In the genomic region with DNA sequence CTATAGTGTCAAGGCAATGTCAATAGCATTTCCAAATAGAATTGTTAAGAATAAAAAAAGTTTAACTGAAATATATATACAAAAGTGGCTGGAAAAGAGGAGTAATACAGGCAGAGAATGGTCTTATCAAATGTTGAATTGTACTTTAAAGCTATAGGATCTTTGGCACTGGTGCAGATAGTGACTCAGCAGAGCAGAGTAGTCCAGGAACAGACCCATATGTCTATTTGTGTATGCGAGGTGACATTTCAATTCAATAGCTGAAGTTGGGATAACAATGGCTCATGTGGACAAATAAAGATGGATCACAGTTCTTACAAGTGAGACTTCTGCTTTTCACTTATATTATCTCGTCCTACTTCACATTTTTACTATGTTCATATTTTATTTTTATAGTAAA, we compare ENCODE assay signal across 24 cellular contexts.
DNase-seq lines count a peak whose midpoint lies in the region; ATAC-seq, FAIRE-seq and TF ChIP-seq lines count a peak whose summit lies in the region.
"Had no signal": no experiment of that assay in that cellular context is flagged by ENCODE, and none has a peak within 500 bp of the region (broad histone marks: within the 10 kb centered on the region; RNA-seq: fewer than 3 reads in every experiment).

No MANE protein-coding gene starts in this region.

- 10% methylated on average over 2 of the region's 2 CpGs for WGBS in A549 (ENCODE audit: missing lambda C conversion rate)
- WGBS in gastroesophageal sphincter (ENCODE audit: low coverage in 1 of 2), 2 donors = 65 to 77% methylated on average over 2 of the region's 2 CpGs

- H3K9me3 ChIP-seq in A549 (no peaks in the 10 kb centered on the region), upper lobe of right lung (no peaks in the 10 kb centered on the region), gastroesophageal sphincter (no peaks in the 10 kb centered on the region)
- H3K9me3 ChIP-seq: prostate gland, tibial nerve had no signal

- no peaks in the 10 kb centered on the region for H3K27me3 Mint-ChIP-seq in progenitor cell of endocrine pancreas

- H3K27me3 ChIP-seq in upper lobe of right lung (no peaks in the 10 kb centered on the region), gastroesophageal sphincter (no peaks in the 10 kb centered on the region)
- H3K27me3 ChIP-seq: tibial nerve had no signal

- H3K4me3 Mint-ChIP-seq in progenitor cell of endocrine pancreas (ENCODE audit: low read depth) = no peak overlapping the region
- H3K4me3 Mint-ChIP-seq: activated CD8-positive, alpha-beta T cell treated with anti-CD3 and anti-CD28 coated beads, Interleukin-2, amount 10 ng/mL, durations not matched to agents 7 days and 5 days; nephron progenitor cell; T-helper 1 cell treated with Interleukin-12 subunit alpha and Interleukin-12 subunit beta and Interleukin-4 antibody, amounts not matched to agents 30 μg/mL and 1 μg/mL, for 36 hours; WTC11 had no signal

- peak overlapping the region in 1 of 2 experiments; percentile 68; a peak in 1 of 6 replicates for H3K27ac ChIP-seq in A549
- H3K27ac ChIP-seq in upper lobe of right lung = no peak overlapping the region
- no peak overlapping the region for H3K27ac ChIP-seq in gastroesophageal sphincter
- H3K27ac ChIP-seq: prostate gland, tibial nerve had no signal

- peak overlapping the region; percentile 46 for H3K4me2 ChIP-seq in A549

- POLR2A ChIA-PET in A549 (lab: Yijun Ruan, JAX) = no interaction called here

- TF ChIP-seq CTCF in A549 (IDR thresholded peaks at IDR 0.05) (no peak), choroid plexus epithelial cell (conservative IDR thresholded peaks at IDR 0.05; ENCODE audit: low read depth, low read length) (no peak), upper lobe of right lung (IDR thresholded peaks at IDR 0.05) (no peak), gastroesophageal sphincter (IDR thresholded peaks at IDR 0.05) (no peak), progenitor cell of endocrine pancreas (IDR thresholded peaks at IDR 0.05; ENCODE audit: unreplicated experiment) (no peak)

- TF ChIP-seq EP300 in A549 (IDR thresholded peaks at IDR 0.05) = no peak
- TF ChIP-seq EP300 in gastroesophageal sphincter (IDR thresholded peaks at IDR 0.05) = no peak

- TF ChIP-seq POLR2A in A549 (IDR thresholded peaks at IDR 0.05; ENCODE audit: low read length) = no peak
- no peak for TF ChIP-seq POLR2A in gastroesophageal sphincter (IDR thresholded peaks at IDR 0.05)

- DNase-seq in A549 (ENCODE audit: low read depth in 1 of 2, low spot score in 1 of 2) (peak in 1 of 2 experiments; percentile 39), DMS53 treated with DMSO at 0.1 percent for 48 hours (lab: John Stamatoyannopoulos, UW; ENCODE audit: unreplicated experiment) (peak; percentile 79), NCI-H460 (ENCODE audit: extremely low read depth, low read depth) (peak; percentile 63), choroid plexus epithelial cell (ENCODE audit: low read depth) (peak; percentile 37), upper lobe of right lung (no peak), progenitor cell of endocrine pancreas (ENCODE audit: low spot score, unreplicated experiment) (no peak)
- DNase-seq in activated CD8-positive, alpha-beta memory T cell treated with anti-CD3 and anti-CD28 coated beads, Interleukin-2, amount 50 U/mL, for 4 hours = no peak
- DNase-seq: activated CD8-positive, alpha-beta T cell treated with anti-CD3 and anti-CD28 coated beads, Interleukin-2, amount 10 ng/mL, durations not matched to agents 7 days and 5 days; activated T-cell treated with anti-CD3 and anti-CD28 coated beads, Interleukin-2, amount 50 U/mL, for 48 hours; foreskin melanocyte; GDM1; NCI-H1417 treated with DMSO at 0.1 percent for 48 hours; NCI-H510A; nephron progenitor cell; Right ventricle myocardium superior; stimulated activated CD4-positive, alpha-beta T cell treated with anti-CD3 and anti-CD28 coated beads, Interleukin-2, amount 100 ng/mL, for 24 hours; stimulated activated naive CD8-positive, alpha-beta T cell treated with anti-CD3 and anti-CD28 coated beads, Interleukin-15, Interleukin-2, amounts not matched to agents 100 U/mL and 50 U/mL, for 24 hours had no signal

- H3K4me1 Mint-ChIP-seq in progenitor cell of endocrine pancreas (ENCODE audit: low read depth) = peaks cover 3% of the 10 kb centered on the region

- no peak for TF ChIP-seq RAD21 in A549 (conservative IDR thresholded peaks at IDR 0.05 in 1 of 2, IDR thresholded peaks at IDR 0.05 in 1 of 2)

- intact Hi-C loops in upper lobe of right lung (cut with DNase I) = no loop called here

- ATAC-seq in A549 = peak in 1 of 2 experiments; percentile 74; a peak in 3 of 6 replicates
- ATAC-seq in upper lobe of right lung = no peak
- ATAC-seq in gastroesophageal sphincter = no peak
- ATAC-seq: activated CD8-positive, alpha-beta T cell treated with anti-CD3 and anti-CD28 coated beads, Interleukin-2, amount 10 ng/mL, durations not matched to agents 7 days and 5 days; activated naive CD4-positive, alpha-beta T cell treated with anti-CD3 and anti-CD28 coated beads, Interleukin-2, amount 50 U/mL, for 72 hours; stimulated activated naive CD8-positive, alpha-beta T cell treated with anti-CD3 and anti-CD28 coated beads, Interleukin-15, Interleukin-2, amounts not matched to agents 100 U/mL and 50 U/mL, for 24 hours; WTC11 had no signal

- H3K27ac Mint-ChIP-seq in progenitor cell of endocrine pancreas = no peak overlapping the region
- H3K27ac Mint-ChIP-seq: activated CD8-positive, alpha-beta T cell treated with anti-CD3 and anti-CD28 coated beads, Interleukin-2, amount 10 ng/mL, durations not matched to agents 7 days and 5 days; activated naive CD4-positive, alpha-beta T cell treated with anti-CD3 and anti-CD28 coated beads, Interleukin-2, amount 50 U/mL, for 72 hours; nephron progenitor cell; T-helper 1 cell treated with Interleukin-12 subunit alpha and Interleukin-12 subunit beta and Interleukin-4 antibody, amounts not matched to agents 30 μg/mL and 1 μg/mL, for 36 hours; WTC11 had no signal

- no peaks in the 10 kb centered on the region for H3K36me3 Mint-ChIP-seq in progenitor cell of endocrine pancreas (ENCODE audit: insufficient read depth)
- H3K36me3 Mint-ChIP-seq: activated naive CD4-positive, alpha-beta T cell treated with anti-CD3 and anti-CD28 coated beads, Interleukin-2, amount 50 U/mL, for 72 hours; WTC11 had no signal

- peaks cover 15% of the 10 kb centered on the region for H3K4me1 ChIP-seq in A549
- H3K4me1 ChIP-seq in upper lobe of right lung = no peaks in the 10 kb centered on the region
- H3K4me1 ChIP-seq in gastroesophageal sphincter = no peaks in the 10 kb centered on the region
- H3K4me1 ChIP-seq: prostate gland, tibial nerve had no signal

- peaks cover 4% of the 10 kb centered on the region for H3K9me3 Mint-ChIP-seq in progenitor cell of endocrine pancreas (ENCODE audit: low read depth)
- H3K9me3 Mint-ChIP-seq: activated naive CD4-positive, alpha-beta T cell treated with anti-CD3 and anti-CD28 coated beads, Interleukin-2, amount 50 U/mL, for 72 hours; T-helper 1 cell treated with Interleukin-12 subunit alpha and Interleukin-12 subunit beta and Interleukin-4 antibody, amounts not matched to agents 30 μg/mL and 1 μg/mL, for 36 hours had no signal

- no peak for FAIRE-seq in A549 (lab: Jason Lieb, UNC)
- FAIRE-seq: H1 had no signal

- H3K36me3 ChIP-seq in upper lobe of right lung (no peaks in the 10 kb centered on the region), gastroesophageal sphincter (no peaks in the 10 kb centered on the region)
- H3K36me3 ChIP-seq: prostate gland, tibial nerve had no signal

- CTCF ChIA-PET in A549 (lab: Yijun Ruan, JAX) = interaction anchor here (1.1 kb wide), 1 partner anchor 75 kb away, joined by 3 read pairs; no protein-coding TSS in a partner anchor

- no peak overlapping the region for H3K4me3 ChIP-seq in A549
- no peak overlapping the region for H3K4me3 ChIP-seq in choroid plexus epithelial cell (ENCODE audit: low read depth, low read length)
- no peak overlapping the region for H3K4me3 ChIP-seq in upper lobe of right lung
- H3K4me3 ChIP-seq in gastroesophageal sphincter = no peak overlapping the region
- H3K4me3 ChIP-seq: prostate gland, tibial nerve had no signal

TF ChIP-seq in A549, 52 proteins besides CTCF, POLR2A, EP300 and RAD21:
- TF ChIP-seq ESRRA (IDR thresholded peaks at IDR 0.05; ENCODE audit: borderline replicate concordance, low read length) (no peak), MAFK (IDR thresholded peaks at IDR 0.05; ENCODE audit: partially characterized antibody) (peak; percentile 24)

Comparison
In these comparisons a context has a peak if more than half of its experiments do, and no peak if none do; other contexts are left out.
1. DNase-seq: peak in DMS53 treated with DMSO at 0.1 percent for 48 hours (single experiment), NCI-H460 (single experiment) and choroid plexus epithelial cell (single experiment); none in upper lobe of right lung (single experiment), activated CD8-positive, alpha-beta memory T cell treated with anti-CD3 and anti-CD28 coated beads, Interleukin-2, amount 50 U/mL, for 4 hours (single experiment) and progenitor cell of endocrine pancreas (single experiment).